ENCODE assay signal across 1 cellular context in genomic region chr5:178206166-178207101, GRCh38.
A peak's percentile ranks its signal among the peaks of the same experiment; 100 is the strongest.
TF ChIP-seq lines count a peak whose summit lies in the region.

No MANE protein-coding gene starts in this region.

TF ChIP-seq in endothelial cell of umbilical vein, 7 proteins besides CTCF, POLR2A, EP300 and RAD21:
- TF ChIP-seq EZH2 (IDR thresholded peaks at IDR 0.05; ENCODE audit: borderline replicate concordance, low read depth, low read length, severe bottlenecking) (no peak), POLR2AphosphoS5 (IDR thresholded peaks at IDR 0.05; ENCODE audit: insufficient read depth, low read depth, low read length) (peak; percentile 15)
